ENCODE assay signal across 8 cellular contexts in the genomic region with DNA sequence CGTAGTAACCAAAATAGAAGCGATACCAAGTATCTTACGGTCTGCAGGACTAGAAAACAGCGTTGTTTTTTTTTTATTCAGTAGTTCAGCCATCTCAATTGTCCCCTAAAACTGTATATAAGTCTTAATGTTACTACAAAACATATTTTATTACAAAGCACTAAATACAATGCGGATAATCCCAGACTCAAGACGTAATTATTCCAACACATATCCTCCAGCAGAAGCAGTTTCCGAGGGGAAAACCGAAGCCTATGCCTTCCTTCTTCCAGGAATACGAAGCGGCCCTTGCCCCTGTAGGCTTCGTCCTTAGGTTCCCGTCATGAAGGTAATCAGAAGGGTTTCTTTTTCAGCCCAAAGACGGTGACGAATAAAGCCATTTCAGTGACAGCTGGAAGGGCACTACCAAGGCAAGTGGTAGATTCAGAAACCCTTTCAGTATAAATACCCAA. TPM values are rescaled to one million over a fixed set of nuclear protein-coding genes. Genes with fewer than 3 reads are reported as not detected.
A peak's percentile ranks its signal among the peaks of the same experiment; 100 is the strongest.
DNase-seq lines count a peak whose midpoint lies in the region; ATAC-seq, FAIRE-seq and TF ChIP-seq lines count a peak whose summit lies in the region.

No MANE protein-coding gene starts in this region.

- no peak for TF ChIP-seq EP300 in HepG2 (IDR thresholded peaks at IDR 0.05; ENCODE audit: low read depth in 2 of 2, low read length in 2 of 2)
- no peak for TF ChIP-seq EP300 in HepG2 (CRISPR knock-in tag; IDR thresholded peaks at IDR 0.05; ENCODE audit: borderline replicate concordance)
- no peak for TF ChIP-seq EP300 in transverse colon (IDR thresholded peaks at IDR 0.05; ENCODE audit: low read depth)

- TF ChIP-seq RAD21 in HepG2 (CRISPR knock-in tag; IDR thresholded peaks at IDR 0.05): no peak

- H3K36me3 Mint-ChIP-seq in activated T-cell treated with anti-CD3 and anti-CD28 coated beads, Interleukin-2, amount 50 U/mL, for 4 hours (ENCODE audit: insufficient read depth): no peaks in the 10 kb centered on the region

- no TSS peak for BruUV-seq in HepG2 (replicated peaks; lab: Mats Ljungman, UMichigan)

- no peaks in the 10 kb centered on the region for H3K27me3 Mint-ChIP-seq in activated T-cell treated with anti-CD3 and anti-CD28 coated beads, Interleukin-2, amount 50 U/mL, for 4 hours (ENCODE audit: low read depth)

- H3K27ac ChIP-seq in angular gyrus (ENCODE audit: low read depth, low read length) (peak overlapping the region; percentile 98), HepG2 (ENCODE audit: extremely low read length, insufficient read depth, low read length) (peak overlapping the region; percentile 97), transverse colon (peak overlapping the region; percentile 85 to 91 (median 89))

- FAIRE-seq in HepG2 (lab: Jason Lieb, UNC): no peak

- under 1% methylated on average over 14 of the region's 14 CpGs for whole genome bisulfite sequencing in HepG2 (ENCODE audit: low lambda C conversion rate)
- WGBS in transverse colon (ENCODE audit: low coverage in 1 of 2), 2 donors: 5 to 6% methylated on average over 14 of the region's 14 CpGs

- no peaks in the 10 kb centered on the region for H4K20me1 ChIP-seq in HepG2 (ENCODE audit: insufficient read depth, low read length)

- DNase-seq in activated T-cell treated with anti-CD3 and anti-CD28 coated beads, Interleukin-2, amount 50 U/mL, for 4 hours: no peak
- DNase-seq in activated T-cell treated with anti-CD3 and anti-CD28 coated beads for 4 hours (no peak), HepG2 (ENCODE audit: low spot score) (no peak), transverse colon (peak; percentile 17), GM13976 (ENCODE audit: low spot score) (no peak)
- DNase-seq in stimulated activated CD4-positive, alpha-beta T cell treated with anti-CD3 and anti-CD28 coated beads, Interleukin-4, amount 100 ng/mL, for 1 hour: no peak

- CTCF ChIA-PET in HepG2 (lab: Yijun Ruan, JAX; ENCODE audit: low intra/inter-chr PET ratio, low total read pairs): no interaction called here

- ATAC-seq in activated T-cell treated with anti-CD3 and anti-CD28 coated beads, Interleukin-2, amount 50 U/mL, for 4 hours: no peak
- ATAC-seq in HepG2: no peak
- ATAC-seq in GM21390 (IDR thresholded peaks at IDR 0.05; ENCODE audit: unreplicated experiment): no peak

- TF ChIP-seq POLR2A in HepG2 (IDR thresholded peaks at IDR 0.05; ENCODE audit: insufficient read depth in 1 of 2, low read depth in 2 of 2, low read length in 2 of 2) (no peak), transverse colon (IDR thresholded peaks at IDR 0.05) (no peak)

- H3K4me1 ChIP-seq in HepG2 (ENCODE audit: insufficient read depth, low read length) (peaks cover 46% of the 10 kb centered on the region), transverse colon (peaks cover 22 to 40% (median 27%) of the 10 kb centered on the region in 4 donors)

- POLR2A ChIA-PET in HepG2 (lab: Yijun Ruan, JAX): interaction anchor here (0.8 to 4.5 kb wide), 36 partner anchors 9 to 989 kb away, joined by 3 to 160 read pairs (median 6); partner anchors contain the start of genes ALOXE3, ATP1B2, AURKB and BORCS6

- no peaks in the 10 kb centered on the region; a peak in 1 of 5 replicates for H3K27me3 ChIP-seq in HepG2 (ENCODE audit: control insufficient read depth in 1 of 2, insufficient read depth in 2 of 2, low read length in 2 of 2)
- no peaks in the 10 kb centered on the region for H3K27me3 ChIP-seq in transverse colon

- no peak for TF ChIP-seq CTCF in HepG2 (CRISPR knock-in tag; IDR thresholded peaks at IDR 0.05)
- TF ChIP-seq CTCF in transverse colon (IDR thresholded peaks at IDR 0.05): no peak
- TF ChIP-seq CTCF in GM13976 (IDR thresholded peaks at IDR 0.05; ENCODE audit: borderline replicate concordance, control extremely low read depth, extremely low read depth, insufficient read depth, missing control alignments): no peak

- peak overlapping the region; percentile 93 for H3K9ac ChIP-seq in HepG2 (ENCODE audit: insufficient read depth, low read depth, low read length)

- H3K4me3 ChIP-seq in HepG2 (replicated peaks in 1 of 3; ENCODE audit: insufficient read depth in 1 of 3, low read depth in 2 of 3, low read length in 3 of 3) (peak overlapping the region; percentile 60 to 78 (median 73)), transverse colon (peak overlapping the region in 3 of 4 donors; percentile 25 to 51 (median 36))

- H3K4me1 Mint-ChIP-seq in activated T-cell treated with anti-CD3 and anti-CD28 coated beads, Interleukin-2, amount 50 U/mL, for 4 hours (ENCODE audit: low read depth): peaks cover 39% of the 10 kb centered on the region

- intact Hi-C loops in HepG2 (cut with micrococcal nuclease; ENCODE audit: unreplicated experiment): loop anchor here (1.0 to 2.0 kb wide), 2 partner anchors 35 to 36 kb away; partner anchors contain the start of gene AURKB
- intact Hi-C loops in transverse colon (cut with DNase I; ENCODE audit: low total_unique reads): no loop called here

- H2AFZ ChIP-seq in HepG2 (ENCODE audit: low read length): peak overlapping the region; percentile 96

- peak overlapping the region; percentile 82 for H3K4me3 Mint-ChIP-seq in activated T-cell treated with anti-CD3 and anti-CD28 coated beads, Interleukin-2, amount 50 U/mL, for 4 hours

- H3K4me2 ChIP-seq in HepG2 (ENCODE audit: low read depth, low read length): peak overlapping the region; percentile 95

- no peaks in the 10 kb centered on the region for H3K36me3 ChIP-seq in HepG2 (replicated peaks in 1 of 2; ENCODE audit: control insufficient read depth in 1 of 2, insufficient read depth in 2 of 2, low read length in 2 of 2)
- no peaks in the 10 kb centered on the region for H3K36me3 ChIP-seq in transverse colon

- no peaks in the 10 kb centered on the region for H3K9me3 ChIP-seq in HepG2 (ENCODE audit: low read length)
- no peaks in the 10 kb centered on the region for H3K9me3 ChIP-seq in transverse colon

- H3K9me3 Mint-ChIP-seq in activated T-cell treated with anti-CD3 and anti-CD28 coated beads, Interleukin-2, amount 50 U/mL, for 4 hours: no peaks in the 10 kb centered on the region

- in situ Hi-C loops in HepG2 (cut with HindIII; ENCODE audit: extremely low pct_ligation_motif_present, low pct_unique_long_range_greater_than_20kb) (no loop called here), transverse colon (cut with MboI; ENCODE audit: low pct_ligation_motif_present in 1 of 4, low pct_unique_long_range_greater_than_20kb in 1 of 4, low sequenced_read_pairs in 3 of 4) (no loop called here), GM13976 (cut with MboI; ENCODE audit: low sequenced_read_pairs, unreplicated experiment) (no loop called here)

- H3K79me2 ChIP-seq in HepG2 (ENCODE audit: insufficient read depth, low read length): no peaks in the 10 kb centered on the region

RNA-seq across cellular contexts. Expression of gene TMEM107, which starts 2.3 kb away (rescaled TPM):
- 10 to 100 TPM; 11.9 to 18.6 (median 18.1) TPM for total RNA-seq in activated T-cell treated with anti-CD3 and anti-CD28 coated beads, Interleukin-2, amount 50 U/mL, for 4 hours
- total RNA-seq in HepG2 (2016; rRNA removed; fragmentation: Illumina TruSeq; extraction: Trizol) (3.8 and 15.3 TPM in 2 replicates), transverse colon (10 to 100 TPM in 2 of 4 donors, 1 to 10 TPM in 2; 1.5 to 74.6 (median 18.3) TPM)
- 138 and 159 TPM in 2 replicates for total RNA-seq in HepG2 (2016; cell fraction: cytosol; rRNA removed; fragmentation: Illumina TruSeq; extraction: Trizol; ENCODE audit: low read depth)
- 4.0 and 13.1 TPM in 2 replicates for total RNA-seq in HepG2 (2016; cell fraction: insoluble cytoplasmic fraction; rRNA removed; fragmentation: Illumina TruSeq; extraction: Trizol)
- total RNA-seq in HepG2 (2016; cell fraction: membrane; rRNA removed; fragmentation: Illumina TruSeq; extraction: Trizol): 25.0 and 29.6 TPM in 2 replicates
- total RNA-seq in HepG2 (2016; cell fraction: nucleus; rRNA removed; fragmentation: Illumina TruSeq; extraction: Trizol): 18.7 and 21.8 TPM in 2 replicates
- polyA plus RNA-seq in HepG2 (2011; rRNA removed): 4.5 and 7.2 TPM in 2 replicates
- 5.0 and 5.5 TPM in 2 replicates for polyA plus RNA-seq in HepG2 (2011; cell fraction: cytosol; rRNA removed)
- 3.9 and 4.3 TPM in 2 replicates for polyA plus RNA-seq in HepG2 (2011; cell fraction: nucleus; rRNA removed)
- polyA plus RNA-seq in HepG2 (2012): 2.6 and 3.6 TPM in 2 replicates
- 2.4 and 3.4 TPM in 2 replicates for polyA plus RNA-seq in HepG2 (2016; cell fraction: cytosol; fragmentation: Illumina TruSeq; extraction: Trizol; ENCODE audit: low read depth)
- polyA plus RNA-seq in HepG2 (2016; cell fraction: insoluble cytoplasmic fraction; fragmentation: Illumina TruSeq; extraction: Trizol; ENCODE audit: low read depth): 3.4 and 3.5 TPM in 2 replicates
- polyA plus RNA-seq in HepG2 (2016; cell fraction: membrane; fragmentation: Illumina TruSeq; extraction: Trizol; ENCODE audit: low read depth): 2.1 and 3.3 TPM in 2 replicates
- 4.5 and 4.6 TPM in 2 replicates for polyA plus RNA-seq in HepG2 (2016; cell fraction: nucleus; fragmentation: Illumina TruSeq; extraction: Trizol; ENCODE audit: insufficient read depth, low read depth)
- polyA minus RNA-seq in HepG2 (2011; rRNA and poly(A)+ RNA removed; ENCODE audit: low replicate concordance): 121 and 165 TPM in 2 replicates
- polyA minus RNA-seq in HepG2 (2011; cell fraction: cytosol; rRNA and poly(A)+ RNA removed): 34.2 and 36.5 TPM in 2 replicates
- 79.1 and 96.4 TPM in 2 replicates for polyA minus RNA-seq in HepG2 (2011; cell fraction: nucleus; rRNA and poly(A)+ RNA removed)

RNA-seq across cellular contexts. Expression of gene VAMP2, which starts 11.1 kb away (rescaled TPM):
- 10 to 100 TPM; 49.6 to 67.5 (median 59.7) TPM for total RNA-seq in activated T-cell treated with anti-CD3 and anti-CD28 coated beads, Interleukin-2, amount 50 U/mL, for 4 hours
- total RNA-seq in HepG2 (2016; rRNA removed; fragmentation: Illumina TruSeq; extraction: Trizol) (2.0 and 3.9 TPM in 2 replicates), transverse colon (10 to 100 TPM; 20.9 to 49.4 (median 30.1) TPM)
- 4.1 and 5.2 TPM in 2 replicates for total RNA-seq in HepG2 (2016; cell fraction: cytosol; rRNA removed; fragmentation: Illumina TruSeq; extraction: Trizol; ENCODE audit: low read depth)
- 1.9 and 3.4 TPM in 2 replicates for total RNA-seq in HepG2 (2016; cell fraction: insoluble cytoplasmic fraction; rRNA removed; fragmentation: Illumina TruSeq; extraction: Trizol)
- total RNA-seq in HepG2 (2016; cell fraction: membrane; rRNA removed; fragmentation: Illumina TruSeq; extraction: Trizol): 3.2 and 3.4 TPM in 2 replicates
- 6.5 and 7.1 TPM in 2 replicates for total RNA-seq in HepG2 (2016; cell fraction: nucleus; rRNA removed; fragmentation: Illumina TruSeq; extraction: Trizol)
- 17.2 and 19.6 TPM in 2 replicates for polyA plus RNA-seq in HepG2 (2011; rRNA removed)
- 10.1 and 13.2 TPM in 2 replicates for polyA plus RNA-seq in HepG2 (2011; cell fraction: cytosol; rRNA removed)
- polyA plus RNA-seq in HepG2 (2011; cell fraction: nucleus; rRNA removed): 40.7 and 63.7 TPM in 2 replicates
- 29.0 and 34.1 TPM in 2 replicates for polyA plus RNA-seq in HepG2 (2012)
- 2.0 and 2.2 TPM in 2 replicates for polyA plus RNA-seq in HepG2 (2016; cell fraction: cytosol; fragmentation: Illumina TruSeq; extraction: Trizol; ENCODE audit: low read depth)
- 7.1 and 8.5 TPM in 2 replicates for polyA plus RNA-seq in HepG2 (2016; cell fraction: insoluble cytoplasmic fraction; fragmentation: Illumina TruSeq; extraction: Trizol; ENCODE audit: low read depth)
- 4.9 and 5.5 TPM in 2 replicates for polyA plus RNA-seq in HepG2 (2016; cell fraction: membrane; fragmentation: Illumina TruSeq; extraction: Trizol; ENCODE audit: low read depth)
- 35.4 and 36.0 TPM in 2 replicates for polyA plus RNA-seq in HepG2 (2016; cell fraction: nucleus; fragmentation: Illumina TruSeq; extraction: Trizol; ENCODE audit: insufficient read depth, low read depth)
- 6.8 and 7.6 TPM in 2 replicates for polyA minus RNA-seq in HepG2 (2011; rRNA and poly(A)+ RNA removed; ENCODE audit: low replicate concordance)
- polyA minus RNA-seq in HepG2 (2011; cell fraction: cytosol; rRNA and poly(A)+ RNA removed): 3.4 and 6.6 TPM in 2 replicates
- 10.8 and 14.9 TPM in 2 replicates for polyA minus RNA-seq in HepG2 (2011; cell fraction: nucleus; rRNA and poly(A)+ RNA removed)

RNA-seq across cellular contexts. Expression of gene BORCS6, which starts 16.1 kb away (rescaled TPM):
- 1 to 10 TPM; 5.0 to 5.6 (median 5.2) TPM for total RNA-seq in activated T-cell treated with anti-CD3 and anti-CD28 coated beads, Interleukin-2, amount 50 U/mL, for 4 hours
- total RNA-seq in HepG2 (2016; rRNA removed; fragmentation: Illumina TruSeq; extraction: Trizol): 5.1 and 5.3 TPM in 2 replicates
- total RNA-seq in HepG2 (2016; cell fraction: cytosol; rRNA removed; fragmentation: Illumina TruSeq; extraction: Trizol; ENCODE audit: low read depth): 1.3 and 1.4 TPM in 2 replicates
- total RNA-seq in HepG2 (2016; cell fraction: insoluble cytoplasmic fraction; rRNA removed; fragmentation: Illumina TruSeq; extraction: Trizol): 4.3 and 5.3 TPM in 2 replicates
- total RNA-seq in HepG2 (2016; cell fraction: membrane; rRNA removed; fragmentation: Illumina TruSeq; extraction: Trizol): 3.0 and 3.2 TPM in 2 replicates
- 2.1 and 2.4 TPM in 2 replicates for total RNA-seq in HepG2 (2016; cell fraction: nucleus; rRNA removed; fragmentation: Illumina TruSeq; extraction: Trizol)
- 2.0 and 3.2 TPM in 2 replicates for polyA plus RNA-seq in HepG2 (2011; rRNA removed)
- polyA plus RNA-seq in HepG2 (2011; cell fraction: cytosol; rRNA removed): 3.3 and 3.8 TPM in 2 replicates
- polyA plus RNA-seq in HepG2 (2011; cell fraction: nucleus; rRNA removed): 1.8 and 2.1 TPM in 2 replicates
- 2.9 and 3.6 TPM in 2 replicates for polyA plus RNA-seq in HepG2 (2012)
- 1.1 TPM in 2 replicates for polyA plus RNA-seq in HepG2 (2016; cell fraction: cytosol; fragmentation: Illumina TruSeq; extraction: Trizol; ENCODE audit: low read depth)
- 4.1 and 5.6 TPM in 2 replicates for polyA plus RNA-seq in HepG2 (2016; cell fraction: insoluble cytoplasmic fraction; fragmentation: Illumina TruSeq; extraction: Trizol; ENCODE audit: low read depth)
- 1.5 and 1.8 TPM in 2 replicates for polyA plus RNA-seq in HepG2 (2016; cell fraction: membrane; fragmentation: Illumina TruSeq; extraction: Trizol; ENCODE audit: low read depth)
- polyA plus RNA-seq in HepG2 (2016; cell fraction: nucleus; fragmentation: Illumina TruSeq; extraction: Trizol; ENCODE audit: insufficient read depth, low read depth): 2.6 and 2.8 TPM in 2 replicates
- polyA minus RNA-seq in HepG2 (2011; rRNA and poly(A)+ RNA removed; ENCODE audit: low replicate concordance): 6.1 and 8.3 TPM in 2 replicates
- polyA minus RNA-seq in HepG2 (2011; cell fraction: cytosol; rRNA and poly(A)+ RNA removed): 2.1 and 3.3 TPM in 2 replicates
- polyA minus RNA-seq in HepG2 (2011; cell fraction: nucleus; rRNA and poly(A)+ RNA removed): 1.2 and 1.9 TPM in 2 replicates
- 10 to 100 TPM in 3 of 4 donors, 1 to 10 TPM in 1; 3.2 to 17.1 (median 12.7) TPM for total RNA-seq in transverse colon

RNA-seq across cellular contexts. Expression of gene PER1, which starts 21.7 kb away (rescaled TPM):
- 10 to 100 TPM; 30.4 to 36.9 (median 36.7) TPM for total RNA-seq in activated T-cell treated with anti-CD3 and anti-CD28 coated beads, Interleukin-2, amount 50 U/mL, for 4 hours
- total RNA-seq in HepG2 (2016; rRNA removed; fragmentation: Illumina TruSeq; extraction: Trizol): 2.6 and 5.5 TPM in 2 replicates
- 1.8 and 2.9 TPM in 2 replicates for total RNA-seq in HepG2 (2016; cell fraction: cytosol; rRNA removed; fragmentation: Illumina TruSeq; extraction: Trizol; ENCODE audit: low read depth)
- 3.2 and 5.8 TPM in 2 replicates for total RNA-seq in HepG2 (2016; cell fraction: insoluble cytoplasmic fraction; rRNA removed; fragmentation: Illumina TruSeq; extraction: Trizol)
- 1.4 and 1.9 TPM in 2 replicates for total RNA-seq in HepG2 (2016; cell fraction: membrane; rRNA removed; fragmentation: Illumina TruSeq; extraction: Trizol)
- total RNA-seq in HepG2 (2016; cell fraction: nucleus; rRNA removed; fragmentation: Illumina TruSeq; extraction: Trizol): 4.1 and 4.3 TPM in 2 replicates
- 3.6 and 5.2 TPM in 2 replicates for polyA plus RNA-seq in HepG2 (2011; rRNA removed)
- polyA plus RNA-seq in HepG2 (2011; cell fraction: cytosol; rRNA removed): 1.3 and 1.4 TPM in 2 replicates
- polyA plus RNA-seq in HepG2 (2011; cell fraction: nucleus; rRNA removed): 32.0 and 32.6 TPM in 2 replicates
- polyA plus RNA-seq in HepG2 (2012): 7.8 and 11.4 TPM in 2 replicates
- 0.38 and 0.70 TPM in 2 replicates for polyA plus RNA-seq in HepG2 (2016; cell fraction: cytosol; fragmentation: Illumina TruSeq; extraction: Trizol; ENCODE audit: low read depth)
- polyA plus RNA-seq in HepG2 (2016; cell fraction: insoluble cytoplasmic fraction; fragmentation: Illumina TruSeq; extraction: Trizol; ENCODE audit: low read depth): 2.2 and 3.6 TPM in 2 replicates
- polyA plus RNA-seq in HepG2 (2016; cell fraction: membrane; fragmentation: Illumina TruSeq; extraction: Trizol; ENCODE audit: low read depth): 0.49 and 0.90 TPM in 2 replicates
- 13.1 and 17.6 TPM in 2 replicates for polyA plus RNA-seq in HepG2 (2016; cell fraction: nucleus; fragmentation: Illumina TruSeq; extraction: Trizol; ENCODE audit: insufficient read depth, low read depth)
- 11.1 and 12.7 TPM in 2 replicates for polyA minus RNA-seq in HepG2 (2011; rRNA and poly(A)+ RNA removed; ENCODE audit: low replicate concordance)
- polyA minus RNA-seq in HepG2 (2011; cell fraction: cytosol; rRNA and poly(A)+ RNA removed): 3.8 and 6.2 TPM in 2 replicates
- polyA minus RNA-seq in HepG2 (2011; cell fraction: nucleus; rRNA and poly(A)+ RNA removed): 10.4 and 10.7 TPM in 2 replicates
- total RNA-seq in transverse colon: 100 to 1,000 TPM in 2 of 4 donors, 10 to 100 TPM in 2; 55.9 to 211 (median 109) TPM

RNA-seq across cellular contexts. Expression of gene AURKB, which starts 36.5 kb away (rescaled TPM):
- 1 to 10 TPM; 6.2 to 6.7 (median 6.7) TPM for total RNA-seq in activated T-cell treated with anti-CD3 and anti-CD28 coated beads, Interleukin-2, amount 50 U/mL, for 4 hours
- total RNA-seq in HepG2 (2016; rRNA removed; fragmentation: Illumina TruSeq; extraction: Trizol) (67.7 and 75.3 TPM in 2 replicates), transverse colon (1 to 10 TPM; 2.2 to 8.6 (median 5.6) TPM)
- 35.3 and 36.5 TPM in 2 replicates for total RNA-seq in HepG2 (2016; cell fraction: cytosol; rRNA removed; fragmentation: Illumina TruSeq; extraction: Trizol; ENCODE audit: low read depth)
- total RNA-seq in HepG2 (2016; cell fraction: insoluble cytoplasmic fraction; rRNA removed; fragmentation: Illumina TruSeq; extraction: Trizol): 56.7 and 73.3 TPM in 2 replicates
- 32.1 and 37.8 TPM in 2 replicates for total RNA-seq in HepG2 (2016; cell fraction: membrane; rRNA removed; fragmentation: Illumina TruSeq; extraction: Trizol)
- total RNA-seq in HepG2 (2016; cell fraction: nucleus; rRNA removed; fragmentation: Illumina TruSeq; extraction: Trizol): 41.9 and 49.2 TPM in 2 replicates
- 21.8 and 29.5 TPM in 2 replicates for polyA plus RNA-seq in HepG2 (2011; rRNA removed)
- 13.9 and 23.3 TPM in 2 replicates for polyA plus RNA-seq in HepG2 (2011; cell fraction: cytosol; rRNA removed)
- polyA plus RNA-seq in HepG2 (2011; cell fraction: nucleus; rRNA removed): 85.7 and 130 TPM in 2 replicates
- polyA plus RNA-seq in HepG2 (2012): 28.3 and 50.5 TPM in 2 replicates
- polyA plus RNA-seq in HepG2 (2016; cell fraction: cytosol; fragmentation: Illumina TruSeq; extraction: Trizol; ENCODE audit: low read depth): 34.3 and 37.3 TPM in 2 replicates
- polyA plus RNA-seq in HepG2 (2016; cell fraction: insoluble cytoplasmic fraction; fragmentation: Illumina TruSeq; extraction: Trizol; ENCODE audit: low read depth): 64.2 and 89.6 TPM in 2 replicates
- 33.8 and 35.0 TPM in 2 replicates for polyA plus RNA-seq in HepG2 (2016; cell fraction: membrane; fragmentation: Illumina TruSeq; extraction: Trizol; ENCODE audit: low read depth)
- 113 and 123 TPM in 2 replicates for polyA plus RNA-seq in HepG2 (2016; cell fraction: nucleus; fragmentation: Illumina TruSeq; extraction: Trizol; ENCODE audit: insufficient read depth, low read depth)
- polyA minus RNA-seq in HepG2 (2011; rRNA and poly(A)+ RNA removed; ENCODE audit: low replicate concordance): 58.9 and 154 TPM in 2 replicates
- polyA minus RNA-seq in HepG2 (2011; cell fraction: cytosol; rRNA and poly(A)+ RNA removed): 9.3 and 12.4 TPM in 2 replicates
- 39.9 and 62.1 TPM in 2 replicates for polyA minus RNA-seq in HepG2 (2011; cell fraction: nucleus; rRNA and poly(A)+ RNA removed)
